Comparison of ENCODE assay signal across 8 cellular contexts in genomic region chr7:98733036-98733435, GRCh38.
A peak's percentile ranks its signal among the peaks of the same experiment; 100 is the strongest.
DNase-seq lines count a peak whose midpoint lies in the region; ATAC-seq and TF ChIP-seq lines count a peak whose summit lies in the region.

No MANE protein-coding gene starts in this region.

- H3K27ac Mint-ChIP-seq in activated T-cell treated with anti-CD3 and anti-CD28 coated beads, Interleukin-2, amount 50 U/mL, for 24 hours: no peak overlapping the region

- no peaks in the 10 kb centered on the region for H3K36me3 ChIP-seq in BJ (ENCODE audit: control insufficient read depth, insufficient read depth, low read length)
- no peaks in the 10 kb centered on the region for H3K36me3 ChIP-seq in left lung

- peaks cover 3% of the 10 kb centered on the region for H3K9me3 Mint-ChIP-seq in activated T-cell treated with anti-CD3 and anti-CD28 coated beads, Interleukin-2, amount 50 U/mL, for 24 hours

- H3K27me3 Mint-ChIP-seq in activated T-cell treated with anti-CD3 and anti-CD28 coated beads, Interleukin-2, amount 50 U/mL, for 24 hours: peaks cover 18% of the 10 kb centered on the region

- DNase-seq in BJ (ENCODE audit: low read depth) (no peak), NCI-H2171 treated with DMSO at 0.1 percent for 48 hours (lab: John Stamatoyannopoulos, UW) (peak; percentile 63), left lung (no peak), T1000 (lab: John Stamatoyannopoulos, UW) (no peak)
- peak; percentile 53 for DNase-seq in activated T-cell treated with anti-CD3 and anti-CD28 coated beads, Interleukin-2, amount 50 U/mL, for 24 hours

- no peaks in the 10 kb centered on the region for H3K4me1 ChIP-seq in left lung

- CTCF ChIA-PET in BJ (lab: Yijun Ruan, JAX): interaction anchor here (1.2 kb wide), 1 partner anchor 13 kb away, joined by 4 read pairs; no protein-coding TSS in a partner anchor

- H3K36me3 Mint-ChIP-seq in activated T-cell treated with anti-CD3 and anti-CD28 coated beads, Interleukin-2, amount 50 U/mL, for 24 hours (ENCODE audit: low read depth): no peaks in the 10 kb centered on the region

- H3K4me3 ChIP-seq in BJ (ENCODE audit: low read depth, low read length) (no peak overlapping the region), left lung (no peak overlapping the region)

- H3K4me1 Mint-ChIP-seq in activated T-cell treated with anti-CD3 and anti-CD28 coated beads, Interleukin-2, amount 50 U/mL, for 24 hours (ENCODE audit: low read depth): no peaks in the 10 kb centered on the region

- TF ChIP-seq CTCF in BJ (IDR thresholded peaks at IDR 0.05; ENCODE audit: insufficient read depth, low read depth, low read length): peak; percentile 46
- TF ChIP-seq CTCF in left lung (IDR thresholded peaks at IDR 0.05): peak in 1 of 2 donors; percentile 38

- peak; percentile 53 for ATAC-seq in GM18517 (IDR thresholded peaks at IDR 0.05; ENCODE audit: unreplicated experiment)
- peak; percentile 39 for ATAC-seq in left lung
- no peak for ATAC-seq in HG03571 (IDR thresholded peaks at IDR 0.05; ENCODE audit: unreplicated experiment)
- no peak for ATAC-seq in GM18858 (IDR thresholded peaks at IDR 0.05; ENCODE audit: unreplicated experiment)

- no peak overlapping the region for H3K27ac ChIP-seq in left lung

- POLR2A ChIA-PET in BJ (lab: Charles Lee): no interaction called here

- peaks cover 0 to 4% of the 10 kb centered on the region in 2 donors for H3K9me3 ChIP-seq in left lung

- no peak overlapping the region for H3K4me3 Mint-ChIP-seq in activated T-cell treated with anti-CD3 and anti-CD28 coated beads, Interleukin-2, amount 50 U/mL, for 24 hours

- H3K27me3 ChIP-seq in BJ (ENCODE audit: control insufficient read depth, insufficient read depth, low read length): no peaks in the 10 kb centered on the region; the same call in 1 of the 2 replicates
- peaks cover 0 to 22% of the 10 kb centered on the region in 2 donors for H3K27me3 ChIP-seq in left lung

- intact Hi-C loops in left lung (cut with DNase I): no loop called here

Comparison
In these comparisons a context has a peak if more than half of its experiments do, and no peak if none do; other contexts are left out.
1. DNase-seq: peak in NCI-H2171 treated with DMSO at 0.1 percent for 48 hours (single experiment) and activated T-cell treated with anti-CD3 and anti-CD28 coated beads, Interleukin-2, amount 50 U/mL, for 24 hours (single experiment); none in BJ (single experiment), left lung (0 of 2) and T1000 (single experiment).
2. ATAC-seq: peak in GM18517 (single experiment) and left lung (single experiment); none in HG03571 (single experiment) and GM18858 (single experiment).